In the genomic region with DNA sequence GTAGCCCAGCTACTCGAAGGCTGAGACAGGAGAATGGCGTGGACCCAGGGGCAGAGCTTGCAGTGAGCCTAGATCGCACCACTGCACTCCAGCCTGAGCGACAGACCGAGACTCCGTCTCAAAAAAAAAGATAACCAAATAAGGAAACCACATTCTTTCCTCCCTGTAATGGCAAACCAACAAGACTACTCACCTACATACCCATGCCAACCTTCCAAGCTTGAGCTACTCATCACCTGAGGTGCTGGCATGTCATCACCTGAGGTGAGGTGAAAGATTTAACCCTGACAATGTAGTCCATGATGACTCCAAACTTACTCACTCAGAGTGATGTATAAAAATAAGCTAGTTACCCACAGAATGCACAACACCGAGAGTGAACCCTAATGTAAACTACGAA, we compare ENCODE assay signal across 18 cellular contexts.
A peak's percentile ranks its signal among the peaks of the same experiment; 100 is the strongest.
DNase-seq lines count a peak whose midpoint lies in the region; ATAC-seq, FAIRE-seq and TF ChIP-seq lines count a peak whose summit lies in the region.
"Had no signal": no experiment of that assay in that cellular context is flagged by ENCODE, and none has a peak within 500 bp of the region (broad histone marks: within the 10 kb centered on the region; RNA-seq: fewer than 3 reads in every experiment).

No MANE protein-coding gene starts in this region.

- FAIRE-seq in GM19239 (lab: Jason Lieb, UNC): peak; percentile 28

- H3K27ac Mint-ChIP-seq in activated CD8-positive, alpha-beta T cell treated with anti-CD3 and anti-CD28 coated beads, Interleukin-2, amount 10 ng/mL, durations not matched to agents 7 days and 5 days: peak overlapping the region; percentile 68
- no peak overlapping the region for H3K27ac Mint-ChIP-seq in activated CD8-positive, alpha-beta T cell treated with anti-CD3 and anti-CD28 coated beads for 36 hours
- H3K27ac Mint-ChIP-seq in activated CD4-positive, alpha-beta memory T cell treated with anti-CD3 and anti-CD28 coated beads for 36 hours: peak overlapping the region; percentile 56
- H3K27ac Mint-ChIP-seq: nephron progenitor cell had no signal

- CTCF ChIA-PET in activated CD8-positive, alpha-beta T cell treated with anti-CD3 and anti-CD28 coated beads, Interleukin-2, amount 10 ng/mL, durations not matched to agents 7 days and 5 days (lab: Charles Lee): interaction anchor here (1.0 to 3.8 kb wide), 4 partner anchors 19 to 198 kb away, joined by 3 to 20 read pairs (median 4); no protein-coding TSS in a partner anchor
- CTCF ChIA-PET in activated CD8-positive, alpha-beta T cell treated with anti-CD3 and anti-CD28 coated beads for 36 hours (lab: Charles Lee): interaction anchor here (1.2 to 7.7 kb wide), 3 partner anchors 23 to 163 kb away, joined by 3 to 60 read pairs (median 15); a partner anchor contains a TSS
- CTCF ChIA-PET in activated CD4-positive, alpha-beta memory T cell treated with anti-CD3 and anti-CD28 coated beads for 36 hours (lab: Charles Lee): interaction anchor here (1.0 to 1.4 kb wide), 2 partner anchors 22 to 26 kb away, joined by 3 read pairs; no protein-coding TSS in a partner anchor

- no peak for ATAC-seq in activated CD8-positive, alpha-beta T cell treated with anti-CD3 and anti-CD28 coated beads, Interleukin-2, amount 10 ng/mL, durations not matched to agents 7 days and 5 days
- ATAC-seq in activated CD8-positive, alpha-beta T cell treated with anti-CD3 and anti-CD28 coated beads for 36 hours: no peak
- ATAC-seq: body of pancreas had no signal

- no peak overlapping the region for H3K4me3 Mint-ChIP-seq in activated CD8-positive, alpha-beta T cell treated with anti-CD3 and anti-CD28 coated beads, Interleukin-2, amount 10 ng/mL, durations not matched to agents 7 days and 5 days
- no peak overlapping the region for H3K4me3 Mint-ChIP-seq in activated CD8-positive, alpha-beta T cell treated with anti-CD3 and anti-CD28 coated beads for 36 hours
- no peak overlapping the region for H3K4me3 Mint-ChIP-seq in activated CD4-positive, alpha-beta memory T cell treated with anti-CD3 and anti-CD28 coated beads for 36 hours
- H3K4me3 Mint-ChIP-seq: nephron progenitor cell had no signal

- no peaks in the 10 kb centered on the region for H3K9me3 Mint-ChIP-seq in activated CD8-positive, alpha-beta T cell treated with anti-CD3 and anti-CD28 coated beads, Interleukin-2, amount 10 ng/mL, durations not matched to agents 7 days and 5 days (ENCODE audit: insufficient read depth)
- no peaks in the 10 kb centered on the region for H3K9me3 Mint-ChIP-seq in activated CD8-positive, alpha-beta T cell treated with anti-CD3 and anti-CD28 coated beads for 36 hours
- no peaks in the 10 kb centered on the region for H3K9me3 Mint-ChIP-seq in activated CD4-positive, alpha-beta memory T cell treated with anti-CD3 and anti-CD28 coated beads for 36 hours

- H3K4me1 Mint-ChIP-seq in activated CD8-positive, alpha-beta T cell treated with anti-CD3 and anti-CD28 coated beads, Interleukin-2, amount 10 ng/mL, durations not matched to agents 7 days and 5 days (ENCODE audit: low read depth): peaks cover 70% of the 10 kb centered on the region
- peaks cover 62% of the 10 kb centered on the region for H3K4me1 Mint-ChIP-seq in activated CD8-positive, alpha-beta T cell treated with anti-CD3 and anti-CD28 coated beads for 36 hours (ENCODE audit: low read depth)
- peaks cover 57% of the 10 kb centered on the region for H3K4me1 Mint-ChIP-seq in activated CD4-positive, alpha-beta memory T cell treated with anti-CD3 and anti-CD28 coated beads for 36 hours (ENCODE audit: low read depth)

- TF ChIP-seq CTCF in activated CD8-positive, alpha-beta T cell treated with anti-CD3 and anti-CD28 coated beads for 36 hours (IDR thresholded peaks at IDR 0.05): no peak

- intact Hi-C loops in activated CD8-positive, alpha-beta T cell treated with anti-CD3 and anti-CD28 coated beads for 36 hours (cut with micrococcal nuclease): no loop called here
- intact Hi-C loops in activated CD4-positive, alpha-beta memory T cell treated with anti-CD3 and anti-CD28 coated beads for 36 hours (cut with micrococcal nuclease): no loop called here

- H3K36me3 Mint-ChIP-seq in activated CD8-positive, alpha-beta T cell treated with anti-CD3 and anti-CD28 coated beads, Interleukin-2, amount 10 ng/mL, durations not matched to agents 7 days and 5 days (ENCODE audit: low read depth): peaks cover 50% of the 10 kb centered on the region
- H3K36me3 Mint-ChIP-seq in activated CD8-positive, alpha-beta T cell treated with anti-CD3 and anti-CD28 coated beads for 36 hours (ENCODE audit: low read depth): peaks cover 14% of the 10 kb centered on the region
- peaks cover 7% of the 10 kb centered on the region for H3K36me3 Mint-ChIP-seq in activated CD4-positive, alpha-beta memory T cell treated with anti-CD3 and anti-CD28 coated beads for 36 hours

- no peaks in the 10 kb centered on the region for H3K27me3 Mint-ChIP-seq in activated CD8-positive, alpha-beta T cell treated with anti-CD3 and anti-CD28 coated beads, Interleukin-2, amount 10 ng/mL, durations not matched to agents 7 days and 5 days (ENCODE audit: low read depth)
- no peaks in the 10 kb centered on the region for H3K27me3 Mint-ChIP-seq in activated CD8-positive, alpha-beta T cell treated with anti-CD3 and anti-CD28 coated beads for 36 hours
- H3K27me3 Mint-ChIP-seq in activated CD4-positive, alpha-beta memory T cell treated with anti-CD3 and anti-CD28 coated beads for 36 hours: no peaks in the 10 kb centered on the region

- no peak for DNase-seq in activated CD8-positive, alpha-beta T cell treated with anti-CD3 and anti-CD28 coated beads, Interleukin-2, amount 10 ng/mL, durations not matched to agents 7 days and 5 days
- DNase-seq in activated CD8-positive, alpha-beta T cell treated with anti-CD3 and anti-CD28 coated beads for 36 hours: no peak
- DNase-seq in GM19239 (ENCODE audit: insufficient read length, low spot score): no peak
- DNase-seq in activated CD4-positive, alpha-beta memory T cell treated with anti-CD3 and anti-CD28 coated beads for 36 hours: no peak
- peak; percentile 100 for DNase-seq in kidney tubule cell (ENCODE audit: low spot score)
- DNase-seq in EL: no peak
- no peak for DNase-seq in NCI-H226
- DNase-seq in ecto neural progenitor cell (ENCODE audit: low spot score): no peak
- DNase-seq: activated CD4-positive, CD25-positive, alpha-beta regulatory T cell; body of pancreas; hypothalamus; left ventricle myocardium inferior; NCI-H187; NCI-H524; nephron progenitor cell; stimulated activated CD4-positive, alpha-beta T cell treated with anti-CD3 and anti-CD28 coated beads, Interleukin-2, amount 100 ng/mL, for 48 hours; SW 1271; tibial artery had no signal

- POLR2A ChIA-PET in activated CD8-positive, alpha-beta T cell treated with anti-CD3 and anti-CD28 coated beads, Interleukin-2, amount 10 ng/mL, durations not matched to agents 7 days and 5 days (lab: Charles Lee): no interaction called here
- POLR2A ChIA-PET in activated CD8-positive, alpha-beta T cell treated with anti-CD3 and anti-CD28 coated beads for 36 hours (lab: Charles Lee): no interaction called here
- POLR2A ChIA-PET in activated CD4-positive, alpha-beta memory T cell treated with anti-CD3 and anti-CD28 coated beads for 36 hours (lab: Charles Lee): interaction anchor here (0.6 to 1.1 kb wide), 2 partner anchors 19 to 568 kb away, joined by 3 read pairs; no protein-coding TSS in a partner anchor
